In genomic region chr3:57794951-57795350, GRCh38 we compare ENCODE assay signal across 21 cellular contexts. TPM values are rescaled to one million over a fixed set of nuclear protein-coding genes. Genes with fewer than 3 reads are reported as not detected.
DNase-seq lines count a peak whose midpoint lies in the region; ATAC-seq and TF ChIP-seq lines count a peak whose summit lies in the region.
"Had no signal": no experiment of that assay in that cellular context is flagged by ENCODE, and none has a peak within 500 bp of the region (broad histone marks: within the 10 kb centered on the region; RNA-seq: fewer than 3 reads in every experiment).

No MANE protein-coding gene starts in this region.

- no peaks in the 10 kb centered on the region for H3K36me3 Mint-ChIP-seq in MCF 10A (ENCODE audit: insufficient read depth, unreplicated experiment)
- H3K36me3 Mint-ChIP-seq: CD4-positive, CD25-positive, alpha-beta regulatory T cell; CD8-positive, alpha-beta memory T cell had no signal

- no peak for DNase-seq in MCF 10A (ENCODE audit: unreplicated experiment)
- no peak for DNase-seq in breast epithelium (ENCODE audit: low spot score in 2 of 2)
- DNase-seq in RWPE2 (ENCODE audit: low spot score): no peak
- DNase-seq in epithelial cell of prostate (ENCODE audit: low read depth, low spot score): no peak
- DNase-seq in NCI-H2227 (lab: John Stamatoyannopoulos, UW; ENCODE audit: unreplicated experiment): no peak
- DNase-seq in NAMALWA (ENCODE audit: low spot score): no peak
- DNase-seq in putamen (ENCODE audit: low spot score): no peak
- DNase-seq: 8988T; ACHN; BE2C; C1 segment of cervical spinal cord; CD4-positive, CD25-positive, alpha-beta regulatory T cell; CD8-positive, alpha-beta memory T cell; COR-L47; DMS 273 treated with DMSO at 0.1 percent for 48 hours; DMS53; DND-41; EL; GOT3; H7 had no signal

- H3K9me3 ChIP-seq in breast epithelium (no peaks in the 10 kb centered on the region), RWPE2 (ENCODE audit: severe bottlenecking) (no peaks in the 10 kb centered on the region)
- H3K9me3 ChIP-seq: BE2C had no signal

- POLR2A ChIA-PET in MCF 10A (lab: Yijun Ruan, JAX): interaction anchor here (0.7 to 1.0 kb wide), 4 partner anchors 14 to 197 kb away, joined by 3 read pairs; partner anchors contain the start of genes ARF4 and SLMAP

- TF ChIP-seq CTCF in MCF 10A (IDR thresholded peaks at IDR 0.05; ENCODE audit: unreplicated experiment) (no peak), breast epithelium (IDR thresholded peaks at IDR 0.05) (no peak), RWPE2 (IDR thresholded peaks at IDR 0.05; ENCODE audit: poor library complexity, severe bottlenecking) (no peak)

- peak overlapping the region; percentile 8 for H3K27ac Mint-ChIP-seq in MCF 10A (ENCODE audit: low read depth, unreplicated experiment)

- intact Hi-C loops in MCF 10A (cut with micrococcal nuclease) (no loop called here), breast epithelium (cut with DNase I; ENCODE audit: low total_unique reads) (no loop called here)

- no peaks in the 10 kb centered on the region for H3K36me3 ChIP-seq in breast epithelium
- no peaks in the 10 kb centered on the region; the same call in 1 of the 2 replicates for H3K36me3 ChIP-seq in RWPE2 (ENCODE audit: low read depth)
- H3K36me3 ChIP-seq: BE2C had no signal

- no peaks in the 10 kb centered on the region for H3K9me3 Mint-ChIP-seq in MCF 10A (ENCODE audit: unreplicated experiment)
- H3K9me3 Mint-ChIP-seq: CD4-positive, CD25-positive, alpha-beta regulatory T cell; CD8-positive, alpha-beta memory T cell had no signal

- TF ChIP-seq POLR2A in breast epithelium (IDR thresholded peaks at IDR 0.05): no peak

- BruUV-seq in MCF 10A (replicated peaks; lab: Mats Ljungman, UMichigan): no TSS peak

- H3K4me1 ChIP-seq in breast epithelium (no peaks in the 10 kb centered on the region), RWPE2 (ENCODE audit: insufficient read depth, poor library complexity, severe bottlenecking) (peaks cover 37% of the 10 kb centered on the region)
- H3K4me1 ChIP-seq: BE2C had no signal

- no peaks in the 10 kb centered on the region for H3K27me3 Mint-ChIP-seq in MCF 10A (ENCODE audit: insufficient read depth, unreplicated experiment)
- H3K27me3 Mint-ChIP-seq: CD4-positive, CD25-positive, alpha-beta regulatory T cell; CD8-positive, alpha-beta memory T cell had no signal

- CTCF ChIA-PET in MCF 10A (lab: Yijun Ruan, JAX): interaction anchor here (0.9 to 1.0 kb wide), 2 partner anchors 13 to 15 kb away, joined by 3 to 4 read pairs; no protein-coding TSS in a partner anchor

- peaks cover 28% of the 10 kb centered on the region for H3K4me1 Mint-ChIP-seq in MCF 10A (ENCODE audit: insufficient read depth, unreplicated experiment)

- H3K27me3 ChIP-seq in breast epithelium (no peaks in the 10 kb centered on the region), RWPE2 (ENCODE audit: insufficient read depth, poor library complexity, severe bottlenecking) (no peaks in the 10 kb centered on the region)
- H3K27me3 ChIP-seq: BE2C had no signal

- ATAC-seq in RWPE2 (ENCODE audit: low read depth): no peak
- ATAC-seq: GM12878 had no signal

- H3K27ac ChIP-seq in breast epithelium (no peak overlapping the region), RWPE2 (ENCODE audit: poor library complexity, severe bottlenecking) (peak overlapping the region; percentile 35), epithelial cell of prostate (peak overlapping the region; percentile 74)

- H3K4me3 Mint-ChIP-seq in MCF 10A (ENCODE audit: unreplicated experiment): no peak overlapping the region
- H3K4me3 Mint-ChIP-seq: CD4-positive, CD25-positive, alpha-beta regulatory T cell; CD8-positive, alpha-beta memory T cell had no signal

- no peak overlapping the region for H3K4me3 ChIP-seq in breast epithelium
- H3K4me3 ChIP-seq in RWPE2 (ENCODE audit: severe bottlenecking): no peak overlapping the region
- H3K4me3 ChIP-seq: GM12878 had no signal

RNA-seq across cellular contexts. Expression of gene SLMAP, which starts 38.8 kb away (rescaled TPM):
- total RNA-seq in MCF 10A (2022) (71.0 and 77.9 TPM in 2 replicates), breast epithelium (100 to 1,000 TPM in 1 of 3 donors, 10 to 100 TPM in 2; 41.3 to 105 (median 83.6) TPM)

Comparison
In these comparisons a context has a peak if more than half of its experiments do, and no peak if none do; other contexts are left out.
1. H3K27ac ChIP-seq: peak in RWPE2 (single experiment) and epithelial cell of prostate (single experiment); none in breast epithelium (0 of 2).